ENCODE assay signal across 7 cellular contexts in the genomic region with DNA sequence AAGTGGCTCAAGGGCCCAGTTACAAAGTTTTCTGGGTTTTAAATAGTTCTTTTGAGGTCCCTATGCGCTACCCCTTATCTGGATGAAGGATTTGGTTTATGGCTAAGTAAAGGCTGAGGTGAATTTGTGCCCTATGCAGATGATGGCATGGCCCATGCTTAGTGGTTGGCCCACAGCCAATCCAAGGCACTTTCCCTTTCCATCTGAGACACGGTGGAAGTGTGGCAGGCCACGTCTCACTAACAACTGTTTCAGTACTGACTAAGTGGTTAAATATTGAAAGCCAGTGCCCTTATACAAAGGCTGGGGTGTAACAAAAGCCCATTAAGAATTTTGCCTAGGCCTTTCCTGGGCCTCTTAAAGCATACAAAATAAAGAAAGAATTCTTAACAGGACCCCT.
DNase-seq lines count a peak whose midpoint lies in the region; ATAC-seq and TF ChIP-seq lines count a peak whose summit lies in the region.
"Not testable (repeated sequence)": the region's sequence is repeated elsewhere in the genome, so short reads cannot be mapped to it uniquely, and the experiment has no call there.

No MANE protein-coding gene starts in this region.

- not testable (repeated sequence) for TF ChIP-seq CTCF in WERI-Rb-1 (IDR thresholded peaks at IDR 0.05; ENCODE audit: low read depth, low read length); epithelial cell of proximal tubule (conservative IDR thresholded peaks at IDR 0.05; ENCODE audit: low read depth, low read length)

- DNase-seq in NCI-H1436 (lab: John Stamatoyannopoulos, UW) (peak; percentile 16), WERI-Rb-1 (peak; percentile 11), epithelial cell of proximal tubule (ENCODE audit: low read depth) (peak; percentile 41), myocyte (ENCODE audit: low read depth) (peak; percentile 8)
- DNase-seq in activated T-cell treated with anti-CD3 and anti-CD28 coated beads, Interleukin-2, amount 50 U/mL, for 48 hours: peak; percentile 20
- peak; percentile 43 for DNase-seq in stimulated activated CD4-positive, alpha-beta T cell treated with anti-CD3 and anti-CD28 coated beads, Interleukin-1b, Interleukin-23, amount 100 ng/mL, for 48 hours

- H3K4me3 ChIP-seq in WERI-Rb-1 (ENCODE audit: low read depth, low read length); epithelial cell of proximal tubule (ENCODE audit: low read depth, low read length): not testable (repeated sequence)

- ATAC-seq in GM18907 (IDR thresholded peaks at IDR 0.05; ENCODE audit: unreplicated experiment): peak; percentile 31

- H3K9me3 ChIP-seq in WERI-Rb-1 (ENCODE audit: severe bottlenecking): not testable (repeated sequence)

- H3K36me3 ChIP-seq in WERI-Rb-1: not testable (repeated sequence)

- H3K27me3 ChIP-seq in WERI-Rb-1 (ENCODE audit: insufficient read depth, low read depth, severe bottlenecking): not testable (repeated sequence)

- peak overlapping the region; percentile 61 for H3K27ac ChIP-seq in WERI-Rb-1
